Comparison of ENCODE assay signal across 27 cellular contexts in the genomic region with DNA sequence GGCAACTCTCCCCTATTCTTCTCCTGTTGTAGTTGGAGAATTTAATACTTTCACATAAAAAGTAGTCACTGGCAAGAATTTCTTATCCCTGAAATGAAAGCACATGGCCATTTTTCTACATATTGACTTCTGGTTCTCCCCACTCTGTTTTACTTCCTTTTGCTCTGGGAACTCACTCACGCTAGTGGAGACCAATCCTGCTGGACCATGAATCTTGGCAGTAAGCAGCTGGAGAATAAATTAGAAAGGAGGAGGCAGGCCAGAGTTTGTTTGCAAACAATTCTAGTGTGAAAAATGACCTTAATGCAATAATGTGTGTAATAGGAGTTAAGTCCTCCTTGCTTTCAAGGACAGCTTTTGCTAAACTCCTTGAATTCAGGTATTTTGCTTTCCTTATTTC.
"Had no signal": no experiment of that assay in that cellular context is flagged by ENCODE, and none has a peak within 500 bp of the region (broad histone marks: within the 10 kb centered on the region; RNA-seq: fewer than 3 reads in every experiment).

No MANE protein-coding gene starts in this region.

- ATAC-seq: foreskin keratinocyte; gastroesophageal sphincter; heart left ventricle; left cardiac atrium; left ventricle myocardium superior; mucosa of descending colon; natural killer cell treated with Interleukin-12 subunit alpha and Interleukin-12 subunit beta and Interleukin-15 and Interleukin-18, amount 100 ng/mL, for 72 hours; right cardiac atrium; stimulated activated memory B cell treated with anti-CD40 and anti-IgM and Interleukin-4, amounts not matched to agents 10 μg/mL and 1 μg/mL and 100 μg/mL, for 72 hours; stimulated activated naive CD8-positive, alpha-beta T cell treated with anti-CD3 and anti-CD28 coated beads, Interleukin-15, Interleukin-2, amounts not matched to agents 100 U/mL and 50 U/mL, for 24 hours had no signal

- FAIRE-seq: endothelial cell of umbilical vein, urothelium cell line had no signal

- H3K27me3 ChIP-seq: colonic mucosa, esophagus muscularis mucosa, foreskin keratinocyte, gastroesophageal sphincter, heart left ventricle, hepatocyte, spleen, testis, tibial artery had no signal

- H3K4me3 ChIP-seq: colonic mucosa, esophagus muscularis mucosa, gastroesophageal sphincter, heart left ventricle, hepatocyte, lung, mucosa of descending colon, prostate gland, skin epidermis, spleen, testis, tibial artery had no signal

- H3K36me3 ChIP-seq: colonic mucosa, esophagus muscularis mucosa, gastroesophageal sphincter, heart left ventricle, prostate gland, spleen, tibial artery had no signal

- H3K27ac ChIP-seq: colonic mucosa, esophagus muscularis mucosa, foreskin keratinocyte, gastroesophageal sphincter, heart left ventricle, hepatocyte, prostate gland, skin epidermis, spleen, testis, tibial artery had no signal

- H2AFZ ChIP-seq: hepatocyte had no signal

- DNase-seq: colonic mucosa; effector CD8-positive, alpha-beta T cell; foreskin keratinocyte; heart left ventricle; left cardiac atrium; left ventricle myocardium superior; mesenchymal stem cell; mucosa of descending colon; naive B cell; nucleus accumbens; right cardiac atrium; spleen; stimulated activated CD4-positive, alpha-beta T cell treated with anti-CD3 and anti-CD28 coated beads, Interleukin-4, amount 100 ng/mL, for 4 hours; stimulated activated naive CD8-positive, alpha-beta T cell treated with anti-CD3 and anti-CD28 coated beads, Interleukin-15, Interleukin-2, amounts not matched to agents 100 U/mL and 50 U/mL, for 24 hours; substantia nigra; testis; tibial artery had no signal

- H3K4me2 ChIP-seq: hepatocyte had no signal

- H3K4me1 ChIP-seq: colonic mucosa, foreskin keratinocyte, gastroesophageal sphincter, heart left ventricle, prostate gland, spleen, testis had no signal

- H3K79me2 ChIP-seq: hepatocyte had no signal

- H3K9me3 ChIP-seq: colonic mucosa, esophagus muscularis mucosa, gastroesophageal sphincter, prostate gland, testis, tibial artery had no signal
